Comparison of ENCODE assay signal across 8 cellular contexts in genomic region chr11:65524747-65525658, GRCh38. TPM values are rescaled to one million over a fixed set of nuclear protein-coding genes. Genes with fewer than 3 reads are reported as not detected.
DNase-seq lines count a peak whose midpoint lies in the region; ATAC-seq and TF ChIP-seq lines count a peak whose summit lies in the region.

Gene SCYL1 (plus strand): TSS chr11:65525083. CDS start chr11:65525154, 71 bp downstream.

- WGBS in esophagus, 2 donors, result 0% methylated on average over 49 to 80 of the region's 87 CpGs

- CTCF ChIA-PET in OCI-LY7 (lab: Charles Lee; ENCODE audit: unreplicated experiment), result interaction anchor here (0.5 to 1.0 kb wide), 5 partner anchors 14 to 766 kb away, joined by 3 to 6 read pairs (median 4); no protein-coding TSS in a partner anchor

- ATAC-seq in HG03066 (IDR thresholded peaks at IDR 0.05; ENCODE audit: low read depth, unreplicated experiment), result peak; percentile 61

- H3K27me3 ChIP-seq in esophagus (ENCODE audit: control insufficient read depth in 1 of 2, insufficient read depth in 2 of 2, low read length in 2 of 2) (no peaks in the 10 kb centered on the region), muscle layer of duodenum (ENCODE audit: low read depth, low read length) (no peaks in the 10 kb centered on the region)

- H3K4me3 Mint-ChIP-seq in activated T-cell treated with anti-CD3 and anti-CD28 coated beads, Interleukin-2, amount 50 U/mL, for 24 hours, result peak within 1 kb of the TSS; percentile 87

- peaks cover 63% of the 10 kb centered on the region for H3K4me1 Mint-ChIP-seq in activated T-cell treated with anti-CD3 and anti-CD28 coated beads, Interleukin-2, amount 50 U/mL, for 24 hours (ENCODE audit: low read depth)

- intact Hi-C loops in OCI-LY7 (cut with micrococcal nuclease; ENCODE audit: unreplicated experiment), result no loop called here

- H2AFZ ChIP-seq in OCI-LY7 (ENCODE audit: low read length), result peak within 1 kb of the TSS; percentile 27; the same call in 1 of the 2 replicates

- H3K9me3 Mint-ChIP-seq in activated T-cell treated with anti-CD3 and anti-CD28 coated beads, Interleukin-2, amount 50 U/mL, for 24 hours, result no peaks in the 10 kb centered on the region

- no peaks in the 10 kb centered on the region for H3K9me3 ChIP-seq in OCI-LY7 (ENCODE audit: low read length)
- no peaks in the 10 kb centered on the region for H3K9me3 ChIP-seq in esophagus (ENCODE audit: control insufficient read depth in 2 of 2, insufficient read depth in 1 of 2, low read depth in 1 of 2, low read length in 1 of 2)
- H3K9me3 ChIP-seq in muscle layer of duodenum (ENCODE audit: control insufficient read depth in 1 of 2, low read length in 2 of 2), result no peaks in the 10 kb centered on the region

- H3K4me3 ChIP-seq in OCI-LY7 (ENCODE audit: low read depth, low read length, poor library complexity, severe bottlenecking) (peak within 1 kb of the TSS; percentile 95), esophagus (ENCODE audit: low read depth in 1 of 2, low read length in 2 of 2) (peak within 1 kb of the TSS; percentile 84 to 88), muscle layer of duodenum (ENCODE audit: low read depth in 1 of 2, low read length in 2 of 2) (peak within 1 kb of the TSS; percentile 56 to 88)

- peak; percentile 65 for DNase-seq in DMS 273 (lab: John Stamatoyannopoulos, UW; ENCODE audit: unreplicated experiment)
- DNase-seq in DMS 273 treated with DMSO at 0.1 percent for 48 hours (lab: John Stamatoyannopoulos, UW), result no peak
- DNase-seq in OCI-LY7 (ENCODE audit: low spot score), result peak; percentile 80
- DNase-seq in activated T-cell treated with anti-CD3 and anti-CD28 coated beads, Interleukin-2, amount 50 U/mL, for 24 hours, result peak; percentile 91
- peak; percentile 53 for DNase-seq in stimulated activated CD8-positive, alpha-beta memory T cell treated with anti-CD3 and anti-CD28 coated beads, Interleukin-7, amount 100 ng/mL, for 24 hours (ENCODE audit: low read depth)

- no peaks in the 10 kb centered on the region for H3K27me3 Mint-ChIP-seq in activated T-cell treated with anti-CD3 and anti-CD28 coated beads, Interleukin-2, amount 50 U/mL, for 24 hours

- no peak for TF ChIP-seq CTCF in OCI-LY7 (conservative IDR thresholded peaks at IDR 0.05; ENCODE audit: low read length)

- H3K27ac Mint-ChIP-seq in activated T-cell treated with anti-CD3 and anti-CD28 coated beads, Interleukin-2, amount 50 U/mL, for 24 hours, result peak within 1 kb of the TSS; percentile 88

- H3K36me3 Mint-ChIP-seq in activated T-cell treated with anti-CD3 and anti-CD28 coated beads, Interleukin-2, amount 50 U/mL, for 24 hours (ENCODE audit: low read depth), result peaks cover 40% of the 10 kb centered on the region

- H3K27ac ChIP-seq in OCI-LY7 (ENCODE audit: low read depth, low read length, poor library complexity, severe bottlenecking), result no peak within 1 kb of the TSS
- peak within 1 kb of the TSS; percentile 81 to 85 for H3K27ac ChIP-seq in esophagus (ENCODE audit: low read depth in 2 of 2, low read length in 1 of 2)
- H3K27ac ChIP-seq in muscle layer of duodenum (ENCODE audit: low read length), result peak within 1 kb of the TSS; percentile 54

- peak within 1 kb of the TSS; percentile 92 for H3K4me2 ChIP-seq in OCI-LY7 (ENCODE audit: low read length)

- POLR2A ChIA-PET in OCI-LY7 (lab: Charles Lee), result interaction anchor here (0.5 to 1.0 kb wide), 3 partner anchors 20 to 29 kb away, joined by 3 read pairs; no protein-coding TSS in a partner anchor

- H4K20me1 ChIP-seq in OCI-LY7 (ENCODE audit: insufficient read depth, low read length), result no peaks in the 10 kb centered on the region

- peaks cover 29% of the 10 kb centered on the region for H3K4me1 ChIP-seq in OCI-LY7 (ENCODE audit: insufficient read depth, low read length, poor library complexity, severe bottlenecking)
- H3K4me1 ChIP-seq in esophagus (ENCODE audit: control insufficient read depth in 2 of 2, insufficient read depth in 2 of 2, low read length in 1 of 2), result peaks cover 4 to 13% of the 10 kb centered on the region in 2 donors
- H3K4me1 ChIP-seq in muscle layer of duodenum (ENCODE audit: control insufficient read depth in 1 of 2, insufficient read depth in 2 of 2, low read length in 2 of 2), result peaks cover 9 to 27% of the 10 kb centered on the region in 2 donors

- H3K79me2 ChIP-seq in OCI-LY7 (ENCODE audit: insufficient read depth, low read depth, low read length), result peaks cover 7% of the 10 kb centered on the region; the same call in 1 of the 2 replicates

- no TSS peak for BruUV-seq in OCI-LY7 (replicated peaks; lab: Mats Ljungman, UMichigan)

- no peaks in the 10 kb centered on the region for H3K9me2 ChIP-seq in OCI-LY7 (ENCODE audit: insufficient read depth, low read length)

- H3K36me3 ChIP-seq in OCI-LY7 (ENCODE audit: insufficient read depth, low read length) (peaks cover 7% of the 10 kb centered on the region; the same call in 1 of the 2 replicates), esophagus (ENCODE audit: control insufficient read depth in 2 of 2, insufficient read depth in 2 of 2, low read length in 1 of 2) (peaks cover 0 to 19% of the 10 kb centered on the region in 2 donors), muscle layer of duodenum (ENCODE audit: control insufficient read depth in 1 of 2, insufficient read depth in 2 of 2, low read length in 2 of 2) (peaks cover 7 to 12% of the 10 kb centered on the region in 2 donors)

RNA-seq across cellular contexts. Expression of gene SCYL1, which starts in this region (rescaled TPM):
- 43.2 and 56.8 TPM in 2 replicates for total RNA-seq in OCI-LY7 (2014; rRNA removed; shearing (Covaris generic))
- 62.9 and 70.0 TPM in 2 replicates for total RNA-seq in OCI-LY7 (2022)
- polyA plus RNA-seq in esophagus, result 10 to 100 TPM; 41.8 to 52.4 TPM
